ENCODE assay signal across 1 cellular context in genomic region chr14:23327947-23328744, GRCh38.
TF ChIP-seq lines count a peak whose summit lies in the region.

No MANE protein-coding gene starts in this region.

TF ChIP-seq in H1, 55 proteins besides CTCF, POLR2A, EP300 and RAD21:
- TF ChIP-seq SIX5 (IDR thresholded peaks at IDR 0.05; ENCODE audit: low read depth, low read length) (no peak), POU5F1 (IDR thresholded peaks at IDR 0.05; ENCODE audit: low read depth, low read length) (no peak), BACH1 (IDR thresholded peaks at IDR 0.05; ENCODE audit: low read length) (no peak), EZH2 (IDR thresholded peaks at IDR 0.05; ENCODE audit: low read depth, low read length, severe bottlenecking) (no peak), TEAD4 (IDR thresholded peaks at IDR 0.05; ENCODE audit: low read depth, low read length) (no peak), TCF12 (IDR thresholded peaks at IDR 0.05; ENCODE audit: low read depth, low read length) (no peak), CBX8 (IDR thresholded peaks at IDR 0.05; ENCODE audit: borderline replicate concordance, low read depth, low read length) (no peak), CBX5 (IDR thresholded peaks at IDR 0.05; ENCODE audit: low read depth, low read length) (no peak), E2F6 (IDR thresholded peaks at IDR 0.05) (no peak), SP2 (IDR thresholded peaks at IDR 0.05; ENCODE audit: low read length) (no peak), PHF8 (conservative IDR thresholded peaks at IDR 0.05; ENCODE audit: low read depth, low read length) (no peak), SP4 (IDR thresholded peaks at IDR 0.05; ENCODE audit: low read length) (no peak), RFX5 (IDR thresholded peaks at IDR 0.05; ENCODE audit: borderline replicate concordance, low read depth, low read length) (no peak), HDAC6 (IDR thresholded peaks at IDR 0.05; ENCODE audit: low read depth, low read length) (no peak), GABPA (IDR thresholded peaks at IDR 0.05; ENCODE audit: borderline replicate concordance, insufficient read depth, low read length) (no peak), JUND (IDR thresholded peaks at IDR 0.05; ENCODE audit: low read length) (no peak)
